ENCODE assay signal across 9 cellular contexts in genomic region chr17:59828478-59828760, GRCh38.
DNase-seq lines count a peak whose midpoint lies in the region; ATAC-seq and TF ChIP-seq lines count a peak whose summit lies in the region.
"Had no signal": no experiment of that assay in that cellular context is flagged by ENCODE, and none has a peak within 500 bp of the region (broad histone marks: within the 10 kb centered on the region; RNA-seq: fewer than 3 reads in every experiment).

No MANE protein-coding gene starts in this region.

- DNase-seq in activated naive CD4-positive, alpha-beta T cell treated with anti-CD3 and anti-CD28 coated beads for 36 hours: no peak
- no peak for DNase-seq in activated naive CD4-positive, alpha-beta T cell (lab: John Stamatoyannopoulos, UW)
- DNase-seq in activated naive CD4-positive, alpha-beta T cell treated with anti-CD3 and anti-CD28 coated beads, Interleukin-2, amount 50 U/mL, for 72 hours (ENCODE audit: low spot score in 2 of 2): no peak
- DNase-seq in right lobe of liver (no peak), tibial nerve (ENCODE audit: low spot score in 2 of 2) (no peak), HUDEP-2 (lab: John Stamatoyannopoulos, UW; ENCODE audit: unreplicated experiment in 76 of 76) (no peak), NCI-H146 (lab: John Stamatoyannopoulos, UW) (no peak)
- DNase-seq: NCI-H526 treated with DMSO at 0.1 percent for 48 hours had no signal

- CTCF ChIA-PET in activated naive CD4-positive, alpha-beta T cell treated with anti-CD3 and anti-CD28 coated beads for 36 hours (lab: Charles Lee): interaction anchor here (0.6 to 2.1 kb wide), 6 partner anchors 9 to 80 kb away, joined by 3 to 24 read pairs (median 5); no protein-coding TSS in a partner anchor

- TF ChIP-seq EP300 in tibial nerve (IDR thresholded peaks at IDR 0.05): no peak

- no peak for TF ChIP-seq CTCF in right lobe of liver (IDR thresholded peaks at IDR 0.05)
- no peak for TF ChIP-seq CTCF in tibial nerve (IDR thresholded peaks at IDR 0.05)

- H3K4me3 Mint-ChIP-seq in activated naive CD4-positive, alpha-beta T cell treated with anti-CD3 and anti-CD28 coated beads for 36 hours: peak overlapping the region; percentile 77

- H3K4me3 ChIP-seq in right lobe of liver (no peak overlapping the region), tibial nerve (no peak overlapping the region)

- no peak for TF ChIP-seq POLR2A in right lobe of liver (IDR thresholded peaks at IDR 0.05)
- TF ChIP-seq POLR2A in tibial nerve (IDR thresholded peaks at IDR 0.05): no peak

- peaks cover 42% of the 10 kb centered on the region for H3K36me3 Mint-ChIP-seq in activated naive CD4-positive, alpha-beta T cell treated with anti-CD3 and anti-CD28 coated beads for 36 hours (ENCODE audit: low read depth)
- H3K36me3 Mint-ChIP-seq in activated naive CD4-positive, alpha-beta T cell treated with anti-CD3 and anti-CD28 coated beads, Interleukin-2, amount 50 U/mL, for 72 hours: peaks cover 40 to 43% of the 10 kb centered on the region in 2 donors

- no peaks in the 10 kb centered on the region for H3K27me3 Mint-ChIP-seq in activated naive CD4-positive, alpha-beta T cell treated with anti-CD3 and anti-CD28 coated beads for 36 hours (ENCODE audit: low read depth)

- H3K9me3 Mint-ChIP-seq in activated naive CD4-positive, alpha-beta T cell treated with anti-CD3 and anti-CD28 coated beads for 36 hours: no peaks in the 10 kb centered on the region
- no peaks in the 10 kb centered on the region for H3K9me3 Mint-ChIP-seq in activated naive CD4-positive, alpha-beta T cell treated with anti-CD3 and anti-CD28 coated beads, Interleukin-2, amount 50 U/mL, for 72 hours

- H3K27ac Mint-ChIP-seq in activated naive CD4-positive, alpha-beta T cell treated with anti-CD3 and anti-CD28 coated beads for 36 hours: peak overlapping the region; percentile 99
- H3K27ac Mint-ChIP-seq in activated naive CD4-positive, alpha-beta T cell treated with anti-CD3 and anti-CD28 coated beads, Interleukin-2, amount 50 U/mL, for 72 hours: peak overlapping the region; percentile 98 to 100

- WGBS in right lobe of liver (ENCODE audit: insufficient coverage, low coverage, low lambda C conversion rate, missing lambda C conversion rate): 54% methylated on average over 2 of the region's 2 CpGs
- 56 to 68% methylated on average over 2 of the region's 2 CpGs for WGBS in tibial nerve, 2 donors

- no peak for ATAC-seq in activated naive CD4-positive, alpha-beta T cell treated with anti-CD3 and anti-CD28 coated beads, Interleukin-2, amount 50 U/mL, for 72 hours
- ATAC-seq in right lobe of liver (no peak), GM19452 (IDR thresholded peaks at IDR 0.05; ENCODE audit: unreplicated experiment) (no peak)

- H3K36me3 ChIP-seq in right lobe of liver: no peaks in the 10 kb centered on the region
- H3K36me3 ChIP-seq in tibial nerve: no peaks in the 10 kb centered on the region

- no peaks in the 10 kb centered on the region for H3K27me3 ChIP-seq in right lobe of liver
- no peaks in the 10 kb centered on the region for H3K27me3 ChIP-seq in tibial nerve

- intact Hi-C loops in activated naive CD4-positive, alpha-beta T cell treated with anti-CD3 and anti-CD28 coated beads for 36 hours (cut with micrococcal nuclease): no loop called here
- intact Hi-C loops in right lobe of liver (cut with DNase I): no loop called here

- peaks cover 81% of the 10 kb centered on the region for H3K4me1 Mint-ChIP-seq in activated naive CD4-positive, alpha-beta T cell treated with anti-CD3 and anti-CD28 coated beads for 36 hours (ENCODE audit: low read depth)

- H3K9me3 ChIP-seq in right lobe of liver (no peaks in the 10 kb centered on the region), tibial nerve (no peaks in the 10 kb centered on the region)

- peaks cover 0 to 22% (median 2%) of the 10 kb centered on the region in 4 donors for H3K4me1 ChIP-seq in right lobe of liver
- H3K4me1 ChIP-seq in tibial nerve: peaks cover 5 to 73% (median 49%) of the 10 kb centered on the region in 4 donors

- H3K27ac ChIP-seq in right lobe of liver (peak overlapping the region; percentile 70 to 90 (median 82)), tibial nerve (peak overlapping the region in 3 of 4 donors; percentile 78 to 92 (median 91))
